8 cellular contexts compared by ENCODE assay signal in the genomic region with DNA sequence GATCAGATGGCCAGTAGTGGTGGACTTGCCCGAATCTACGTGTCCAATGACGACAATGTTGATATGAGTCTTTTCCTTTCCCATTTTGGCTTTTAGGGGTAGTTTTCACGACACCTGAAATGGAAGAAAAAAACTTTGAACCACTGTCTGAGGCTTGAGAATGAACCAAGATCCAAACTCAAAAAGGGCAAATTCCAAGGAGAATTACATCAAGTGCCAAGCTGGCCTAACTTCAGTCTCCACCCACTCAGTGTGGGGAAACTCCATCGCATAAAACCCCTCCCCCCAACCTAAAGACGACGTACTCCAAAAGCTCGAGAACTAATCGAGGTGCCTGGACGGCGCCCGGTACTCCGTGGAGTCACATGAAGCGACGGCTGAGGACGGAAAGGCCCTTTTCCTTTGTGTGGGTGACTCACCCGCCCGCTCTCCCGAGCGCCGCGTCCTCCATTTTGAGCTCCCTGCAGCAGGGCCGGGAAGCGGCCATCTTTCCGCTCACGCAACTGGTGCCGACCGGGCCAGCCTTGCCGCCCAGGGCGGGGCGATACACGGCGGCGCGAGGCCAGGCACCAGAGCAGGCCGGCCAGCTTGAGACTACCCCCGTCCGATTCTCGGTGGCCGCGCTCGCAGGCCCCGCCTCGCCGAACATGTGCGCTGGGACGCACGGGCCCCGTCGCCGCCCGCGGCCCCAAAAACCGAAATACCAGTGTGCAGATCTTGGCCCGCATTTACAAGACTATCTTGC. TPM values are rescaled to one million over a fixed set of nuclear protein-coding genes. Genes with fewer than 3 reads are reported as not detected.
A peak's percentile ranks its signal among the peaks of the same experiment; 100 is the strongest.
DNase-seq lines count a peak whose midpoint lies in the region; ATAC-seq, FAIRE-seq and TF ChIP-seq lines count a peak whose summit lies in the region.

No MANE protein-coding gene starts in this region.

- H3K9me3 ChIP-seq in A549 (no peaks in the 10 kb centered on the region), liver (ENCODE audit: control insufficient read depth in 4 of 4, low read length in 3 of 4) (no peaks in the 10 kb centered on the region)

- no peaks in the 10 kb centered on the region for H3K9me3 Mint-ChIP-seq in dendritic cell treated with granulocyte-macrophage colony-stimulating factor and Interleukin-4, amounts not matched to agents 40 ng/mL and 50 ng/mL, for 4 days

- no peak for TF ChIP-seq EP300 in A549 (IDR thresholded peaks at IDR 0.05)

- peak; percentile 41 to 59 for ATAC-seq in A549
- no peak for ATAC-seq in GM18907 (IDR thresholded peaks at IDR 0.05; ENCODE audit: unreplicated experiment)

- H3K4me1 ChIP-seq in A549 = peaks cover 38% of the 10 kb centered on the region
- peaks cover 3 to 50% (median 22%) of the 10 kb centered on the region in 4 donors for H3K4me1 ChIP-seq in liver (ENCODE audit: control insufficient read depth in 4 of 4, insufficient read depth in 4 of 4, low read length in 3 of 4)

- H3K9ac ChIP-seq in liver (ENCODE audit: low read depth in 1 of 2, low read length in 2 of 2) = peak overlapping the region; percentile 97

- peaks cover 40% of the 10 kb centered on the region for H3K4me1 Mint-ChIP-seq in dendritic cell treated with granulocyte-macrophage colony-stimulating factor and Interleukin-4, amounts not matched to agents 40 ng/mL and 50 ng/mL, for 4 days (ENCODE audit: low read depth)

- peak overlapping the region; percentile 99 to 100 for H3K27ac ChIP-seq in A549
- H3K27ac ChIP-seq in liver (ENCODE audit: low read depth in 1 of 2, low read length in 2 of 2) = peak overlapping the region; percentile 97 to 99

- H3K27ac Mint-ChIP-seq in dendritic cell treated with granulocyte-macrophage colony-stimulating factor and Interleukin-4, amounts not matched to agents 40 ng/mL and 50 ng/mL, for 4 days = peak overlapping the region; percentile 100

- CTCF ChIA-PET in A549 (lab: Yijun Ruan, JAX) = interaction anchor here (0.5 to 6.1 kb wide), 4 partner anchors 47 to 91 kb away, joined by 3 to 40 read pairs (median 14); no protein-coding TSS in a partner anchor

- peak overlapping the region; percentile 99 for H3K4me3 Mint-ChIP-seq in dendritic cell treated with granulocyte-macrophage colony-stimulating factor and Interleukin-4, amounts not matched to agents 40 ng/mL and 50 ng/mL, for 4 days

- TF ChIP-seq POLR2A in A549 (IDR thresholded peaks at IDR 0.05; ENCODE audit: low read length) = peak; percentile 13; the same call in 1 of the 2 replicates

- FAIRE-seq in A549 (lab: Jason Lieb, UNC) = no peak
- peak; percentile 33 for FAIRE-seq in GM18507 (lab: Jason Lieb, UNC)

- under 1% methylated on average over 17 of the region's 55 CpGs for WGBS in A549 (ENCODE audit: missing lambda C conversion rate)
- WGBS in liver = under 1% methylated on average over 55 of the region's 55 CpGs

- intact Hi-C loops in dendritic cell treated with granulocyte-macrophage colony-stimulating factor and Interleukin-4, amounts not matched to agents 40 ng/mL and 50 ng/mL, for 4 days (cut with micrococcal nuclease) = loop anchor here (5.0 kb wide), 1 partner anchor 77 kb away; no protein-coding TSS in a partner anchor

- H3K4me2 ChIP-seq in A549 = peak overlapping the region; percentile 77

- POLR2A ChIA-PET in A549 (lab: Yijun Ruan, JAX) = interaction anchor here (0.8 to 5.2 kb wide), 14 partner anchors 9 to 175 kb away, joined by 3 to 115 read pairs (median 5); a partner anchor contains a TSS

- no peaks in the 10 kb centered on the region for H3K27me3 Mint-ChIP-seq in dendritic cell treated with granulocyte-macrophage colony-stimulating factor and Interleukin-4, amounts not matched to agents 40 ng/mL and 50 ng/mL, for 4 days

- DNase-seq in A549 (ENCODE audit: low read depth in 1 of 2, low spot score in 1 of 2) (peak in 1 of 2 experiments; percentile 72), GM18507 (ENCODE audit: extremely low spot score, insufficient read length, low read depth) (no peak), NCI-H2196 treated with DMSO at 0.1 percent for 48 hours (lab: John Stamatoyannopoulos, UW; ENCODE audit: unreplicated experiment) (peak; percentile 13)
- peak; percentile 78 to 84 for DNase-seq in activated CD4-positive, alpha-beta T cell treated with anti-CD3 and anti-CD28 coated beads, Interleukin-2, amount 50 U/mL, for 4 hours
- peak; percentile 77 for DNase-seq in stimulated activated CD4-positive, alpha-beta T cell treated with anti-CD3 and anti-CD28 coated beads, Interleukin-2, amount 100 ng/mL, for 4 hours (ENCODE audit: low read depth)

- peaks cover 65% of the 10 kb centered on the region for H3K36me3 Mint-ChIP-seq in dendritic cell treated with granulocyte-macrophage colony-stimulating factor and Interleukin-4, amounts not matched to agents 40 ng/mL and 50 ng/mL, for 4 days (ENCODE audit: low read depth)

- H3K27me3 ChIP-seq in liver (ENCODE audit: control insufficient read depth in 4 of 4, insufficient read depth in 4 of 4, low read length in 3 of 4) = no peaks in the 10 kb centered on the region

- TF ChIP-seq CTCF in A549 (IDR thresholded peaks at IDR 0.05) = no peak
- no peak for TF ChIP-seq CTCF in liver (IDR thresholded peaks at IDR 0.05; ENCODE audit: low read depth, low read length, missing input control)

- peaks cover 8 to 37% (median 29%) of the 10 kb centered on the region in 4 donors for H3K36me3 ChIP-seq in liver (ENCODE audit: control insufficient read depth in 4 of 4, insufficient read depth in 3 of 4, low read depth in 1 of 4, low read length in 3 of 4)

- H3K4me3 ChIP-seq in A549 (peak overlapping the region; percentile 91), liver (ENCODE audit: low read depth in 1 of 3, low read length in 3 of 3) (peak overlapping the region; percentile 84 to 95 (median 87))

- TF ChIP-seq RAD21 in A549 (conservative IDR thresholded peaks at IDR 0.05 in 1 of 2, IDR thresholded peaks at IDR 0.05 in 1 of 2) = no peak
- peak in 1 of 2 donors; percentile 13 for TF ChIP-seq RAD21 in liver (IDR thresholded peaks at IDR 0.05)

TF ChIP-seq in A549, 52 proteins besides CTCF, POLR2A, EP300 and RAD21 (continues in another document):
- no peak for TF ChIP-seq FOSL2 (IDR thresholded peaks at IDR 0.05)
- TF ChIP-seq FOSL2 (CRISPR knock-in tag; IDR thresholded peaks at IDR 0.05) = peak; percentile 86
- TF ChIP-seq, protein P1, sequence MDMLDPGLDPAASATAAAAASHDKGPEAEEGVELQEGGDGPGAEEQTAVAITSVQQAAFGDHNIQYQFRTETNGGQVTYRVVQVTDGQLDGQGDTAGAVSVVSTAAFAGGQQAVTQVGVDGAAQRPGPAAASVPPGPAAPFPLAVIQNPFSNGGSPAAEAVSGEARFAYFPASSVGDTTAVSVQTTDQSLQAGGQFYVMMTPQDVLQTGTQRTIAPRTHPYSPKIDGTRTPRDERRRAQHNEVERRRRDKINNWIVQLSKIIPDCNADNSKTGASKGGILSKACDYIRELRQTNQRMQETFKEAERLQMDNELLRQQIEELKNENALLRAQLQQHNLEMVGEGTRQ (IDR thresholded peaks at IDR 0.05) = no peak

TF ChIP-seq in liver, 16 proteins besides CTCF, POLR2A, EP300 and RAD21 (continues in another document):
- TF ChIP-seq EGR1 (IDR thresholded peaks at IDR 0.05; ENCODE audit: low read depth in 2 of 2) (peak; percentile 68 to 70), RXRA (IDR thresholded peaks at IDR 0.05) (peak in 1 of 2 donors; percentile 8), JUND (IDR thresholded peaks at IDR 0.05) (peak; percentile 28 to 72), NR2F2 (IDR thresholded peaks at IDR 0.05) (no peak), HNF4G (IDR thresholded peaks at IDR 0.05) (no peak), YY1 (IDR thresholded peaks at IDR 0.05) (peak; percentile 97), FOXA2 (IDR thresholded peaks at IDR 0.05) (no peak), HNF4A (conservative IDR thresholded peaks at IDR 0.05) (peak; percentile 47 to 54), TAF1 (conservative IDR thresholded peaks at IDR 0.05) (no peak)
- TF ChIP-seq, protein P2, sequence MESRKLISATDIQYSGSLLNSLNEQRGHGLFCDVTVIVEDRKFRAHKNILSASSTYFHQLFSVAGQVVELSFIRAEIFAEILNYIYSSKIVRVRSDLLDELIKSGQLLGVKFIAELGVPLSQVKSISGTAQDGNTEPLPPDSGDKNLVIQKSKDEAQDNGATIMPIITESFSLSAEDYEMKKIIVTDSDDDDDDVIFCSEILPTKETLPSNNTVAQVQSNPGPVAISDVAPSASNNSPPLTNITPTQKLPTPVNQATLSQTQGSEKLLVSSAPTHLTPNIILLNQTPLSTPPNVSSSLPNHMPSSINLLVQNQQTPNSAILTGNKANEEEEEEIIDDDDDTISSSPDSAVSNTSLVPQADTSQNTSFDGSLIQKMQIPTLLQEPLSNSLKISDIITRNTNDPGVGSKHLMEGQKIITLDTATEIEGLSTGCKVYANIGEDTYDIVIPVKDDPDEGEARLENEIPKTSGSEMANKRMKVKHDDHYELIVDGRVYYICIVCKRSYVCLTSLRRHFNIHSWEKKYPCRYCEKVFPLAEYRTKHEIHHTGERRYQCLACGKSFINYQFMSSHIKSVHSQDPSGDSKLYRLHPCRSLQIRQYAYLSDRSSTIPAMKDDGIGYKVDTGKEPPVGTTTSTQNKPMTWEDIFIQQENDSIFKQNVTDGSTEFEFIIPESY (IDR thresholded peaks at IDR 0.05) = no peak

RNA-seq across cellular contexts. Expression of a gene that starts 0.7 kb away (rescaled TPM):
- polyA plus RNA-seq in A549 (2011; rRNA removed) (9,755 and 11,157 TPM in 2 replicates), A549 (2017; fragmentation: RNase III; extraction: RNeasy Plus Mini Kit Qiagen cat#74134 plus additional on column Dnase treatment) (5,475 to 5,777 TPM (median 5,660 TPM) in 3 replicates), liver (1,000 to 10,000 TPM; 1,383 to 2,991 TPM)
- polyA plus RNA-seq in A549 (2012; cell fraction: cytosol; rRNA removed) = 5,099 and 5,614 TPM in 2 replicates
- polyA plus RNA-seq in A549 (2012; cell fraction: nucleus; rRNA removed) = 2,093 and 3,668 TPM in 2 replicates
- 8,330 and 9,279 TPM in 2 replicates for polyA minus RNA-seq in A549 (2011; rRNA and poly(A)+ RNA removed)
- 1,000 to 10,000 TPM; 4,078 to 7,379 TPM for total RNA-seq in liver

RNA-seq across cellular contexts. Expression of a gene that starts 58.6 kb away (rescaled TPM):
- polyA plus RNA-seq in A549 (2011; rRNA removed) (19.9 and 22.1 TPM in 2 replicates), A549 (2017; fragmentation: RNase III; extraction: RNeasy Plus Mini Kit Qiagen cat#74134 plus additional on column Dnase treatment) (11.4 to 13.5 TPM (median 12.8 TPM) in 3 replicates), liver (10 to 100 TPM; 12.9 to 18.2 TPM)
- 7.9 TPM in 2 replicates for polyA plus RNA-seq in A549 (2012; cell fraction: cytosol; rRNA removed)
- 10.3 and 14.8 TPM in 2 replicates for polyA plus RNA-seq in A549 (2012; cell fraction: nucleus; rRNA removed)
- 10.6 and 11.0 TPM in 2 replicates for polyA minus RNA-seq in A549 (2011; rRNA and poly(A)+ RNA removed)
- 10 to 100 TPM; 22.9 to 64.4 TPM for total RNA-seq in liver
